ENCODE assay signal across 22 cellular contexts in the genomic region with DNA sequence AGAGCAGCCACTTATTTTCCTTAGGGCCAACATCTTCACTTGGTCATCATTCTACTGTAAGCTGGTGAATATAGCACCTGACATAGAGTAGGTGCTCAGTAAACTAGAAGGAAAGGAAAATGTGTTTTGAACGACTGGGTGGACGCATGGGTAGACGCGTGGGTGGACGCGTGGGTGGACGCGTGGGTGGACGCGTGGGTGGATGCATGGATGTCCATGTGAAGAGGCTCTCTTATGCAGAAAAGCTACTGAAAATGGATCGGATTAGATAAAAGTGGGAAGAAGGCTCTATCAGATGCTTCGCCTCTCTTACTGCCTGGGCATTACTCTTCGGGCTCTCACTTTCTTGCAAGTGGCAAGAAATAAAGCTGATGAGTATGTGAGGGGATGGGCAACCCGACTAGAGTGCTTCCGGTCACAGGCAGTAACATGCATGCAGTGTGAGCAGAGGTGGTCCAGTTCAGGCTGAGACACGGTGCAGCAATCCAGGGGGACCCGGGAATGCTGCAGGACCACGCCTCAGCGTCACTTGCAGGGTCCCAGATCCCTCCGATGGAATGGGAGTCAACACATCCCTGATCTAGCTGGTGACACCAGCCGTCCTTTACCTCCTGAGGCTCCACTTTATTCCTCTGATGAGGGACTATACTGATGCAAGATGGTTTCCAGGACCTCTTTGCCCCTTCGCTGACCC.
DNase-seq lines count a peak whose midpoint lies in the region; ATAC-seq, FAIRE-seq and TF ChIP-seq lines count a peak whose summit lies in the region.
"Had no signal": no experiment of that assay in that cellular context is flagged by ENCODE, and none has a peak within 500 bp of the region (broad histone marks: within the 10 kb centered on the region; RNA-seq: fewer than 3 reads in every experiment).

No MANE protein-coding gene starts in this region.

- no peaks in the 10 kb centered on the region for H3K36me3 ChIP-seq in left lung
- H3K36me3 ChIP-seq: neutrophil, tibial nerve had no signal

- no peak overlapping the region for H3K27ac ChIP-seq in left lung
- H3K27ac ChIP-seq: epithelial cell of prostate, neutrophil, tibial nerve had no signal

- H3K27me3 ChIP-seq in left lung: no peaks in the 10 kb centered on the region
- H3K27me3 ChIP-seq: neutrophil, tibial nerve had no signal

- intact Hi-C loops in cardiac septum (cut with DNase I): no loop called here
- intact Hi-C loops in left ventricle myocardium superior (cut with micrococcal nuclease): no loop called here
- intact Hi-C loops in left lung (cut with DNase I): no loop called here

- DNase-seq in activated CD4-positive, CD25-positive, alpha-beta regulatory T cell treated with anti-CD3 and anti-CD28 coated beads, Interleukin-2, amount 50 U/mL, for 72 hours: peak; percentile 23
- DNase-seq in activated CD4-positive, CD25-positive, alpha-beta regulatory T cell (lab: John Stamatoyannopoulos, UW): no peak
- DNase-seq in cardiac septum (ENCODE audit: low spot score): peak; percentile 64
- no peak for DNase-seq in left ventricle myocardium superior
- peak; percentile 26 to 51 for DNase-seq in left lung
- DNase-seq in urothelium cell line (ENCODE audit: low spot score): no peak
- DNase-seq in NCI-H524 treated with DMSO at 0.1 percent for 48 hours (lab: John Stamatoyannopoulos, UW): no peak
- DNase-seq in stimulated activated CD4-positive, alpha-beta T cell treated with anti-CD3 and anti-CD28 coated beads, Interleukin-2, amount 100 ng/mL, for 48 hours: no peak
- DNase-seq: 8988T; foreskin fibroblast; KG1; NCI-H187; stimulated activated CD4-positive, alpha-beta T cell treated with anti-CD3 and anti-CD28 coated beads, Interleukin-15, amount 100 ng/mL, for 24 hours; T1000 had no signal

- H3K4me3 ChIP-seq in left lung: no peak overlapping the region
- H3K4me3 ChIP-seq: mucosa of descending colon, tibial nerve had no signal

- no peak for TF ChIP-seq CTCF in left lung (IDR thresholded peaks at IDR 0.05)

- no peaks in the 10 kb centered on the region for H3K9me3 ChIP-seq in left lung
- H3K9me3 ChIP-seq: mucosa of descending colon, neutrophil, tibial nerve had no signal

- ATAC-seq in left ventricle myocardium superior (no peak), left lung (no peak)
- ATAC-seq: mucosa of descending colon; SK-N-SH treated with all-trans-retinoic acid at 6 μM for 48 hours; stimulated activated memory B cell treated with anti-CD40 and anti-IgM and Interleukin-4, amounts not matched to agents 10 μg/mL and 1 μg/mL and 100 μg/mL, for 72 hours had no signal

- peaks cover under 1 to 9% of the 10 kb centered on the region in 2 donors for H3K4me1 ChIP-seq in left lung

- peak; percentile 63 for FAIRE-seq in urothelium cell line (lab: Jason Lieb, UNC)
- FAIRE-seq: bronchial epithelial cell, GM18507 had no signal

Comparison
In these comparisons a context has a peak if more than half of its experiments do, and no peak if none do; other contexts are left out.
1. DNase-seq: peak in activated CD4-positive, CD25-positive, alpha-beta regulatory T cell treated with anti-CD3 and anti-CD28 coated beads, Interleukin-2, amount 50 U/mL, for 72 hours (single experiment), cardiac septum (single experiment) and left lung (2 of 2); none in activated CD4-positive, CD25-positive, alpha-beta regulatory T cell (0 of 4), left ventricle myocardium superior (single experiment), urothelium cell line (single experiment), NCI-H524 treated with DMSO at 0.1 percent for 48 hours (single experiment) and stimulated activated CD4-positive, alpha-beta T cell treated with anti-CD3 and anti-CD28 coated beads, Interleukin-2, amount 100 ng/mL, for 48 hours (0 of 2).